Comparison of ENCODE assay signal across 16 cellular contexts in genomic region chr15:75063338-75063737, GRCh38. TPM values are rescaled to one million over a fixed set of nuclear protein-coding genes. Genes with fewer than 3 reads are reported as not detected.
A peak's percentile ranks its signal among the peaks of the same experiment; 100 is the strongest.
DNase-seq lines count a peak whose midpoint lies in the region; ATAC-seq and TF ChIP-seq lines count a peak whose summit lies in the region.
"Had no signal": no experiment of that assay in that cellular context is flagged by ENCODE, and none has a peak within 500 bp of the region (broad histone marks: within the 10 kb centered on the region; RNA-seq: fewer than 3 reads in every experiment).

No MANE protein-coding gene starts in this region.

- peaks cover 13% of the 10 kb centered on the region for H3K36me3 Mint-ChIP-seq in progenitor cell of endocrine pancreas (ENCODE audit: insufficient read depth)

- H3K27ac Mint-ChIP-seq in progenitor cell of endocrine pancreas, result peak overlapping the region; percentile 69
- H3K27ac Mint-ChIP-seq: activated naive CD8-positive, alpha-beta T cell treated with anti-CD3 and anti-CD28 coated beads, Interleukin-2, amount 10 ng/mL, durations not matched to agents 7 days and 5 days; memory B cell had no signal

- H3K4me3 Mint-ChIP-seq in progenitor cell of endocrine pancreas (ENCODE audit: low read depth), result no peak overlapping the region
- H3K4me3 Mint-ChIP-seq: activated naive CD8-positive, alpha-beta T cell treated with anti-CD3 and anti-CD28 coated beads, Interleukin-2, amount 10 ng/mL, durations not matched to agents 7 days and 5 days; activated T-cell treated with anti-CD3 and anti-CD28 coated beads, Interleukin-2, amount 50 U/mL, for 4 hours; memory B cell; neural crest cell had no signal

- no peak for TF ChIP-seq CTCF in progenitor cell of endocrine pancreas (IDR thresholded peaks at IDR 0.05; ENCODE audit: unreplicated experiment)

- peaks cover 12% of the 10 kb centered on the region for H3K4me1 Mint-ChIP-seq in progenitor cell of endocrine pancreas (ENCODE audit: low read depth)

- H3K9me3 Mint-ChIP-seq in progenitor cell of endocrine pancreas (ENCODE audit: low read depth), result peaks cover 16% of the 10 kb centered on the region
- H3K9me3 Mint-ChIP-seq: activated T-cell treated with anti-CD3 and anti-CD28 coated beads, Interleukin-2, amount 50 U/mL, for 4 hours had no signal

- no peaks in the 10 kb centered on the region for H3K27me3 Mint-ChIP-seq in progenitor cell of endocrine pancreas
- H3K27me3 Mint-ChIP-seq: memory B cell had no signal

- DNase-seq in GM04504 (ENCODE audit: low read depth) (peak; percentile 15), OCI-M1 (lab: John Stamatoyannopoulos, UW) (peak; percentile 26), fibroblast of gingiva (ENCODE audit: low read depth) (peak; percentile 19), progenitor cell of endocrine pancreas (ENCODE audit: low spot score, unreplicated experiment) (no peak), RKO (ENCODE audit: low spot score) (no peak)
- DNase-seq: activated T-cell treated with anti-CD3 and anti-CD28 coated beads, Interleukin-2, amount 50 U/mL, for 4 hours; DMS 273 treated with DMSO at 0.1 percent for 48 hours; MV-4-11; NCI-H2081 treated with DMSO at 0.1 percent for 48 hours; right lobe of liver had no signal

- ATAC-seq in GM19452 (IDR thresholded peaks at IDR 0.05; ENCODE audit: unreplicated experiment) (no peak), HG03439 (IDR thresholded peaks at IDR 0.05; ENCODE audit: unreplicated experiment) (no peak)
- ATAC-seq: activated T-cell treated with anti-CD3 and anti-CD28 coated beads, Interleukin-2, amount 50 U/mL, for 4 hours; Panc1; right lobe of liver had no signal

RNA-seq across cellular contexts. Expression of gene PPCDC, which starts 39.9 kb away (rescaled TPM):
- total RNA-seq in progenitor cell of endocrine pancreas, result 16.5 and 18.0 TPM in 2 replicates

Comparison
In these comparisons a context has a peak if more than half of its experiments do, and no peak if none do; other contexts are left out.
1. DNase-seq: peak in GM04504 (single experiment), OCI-M1 (single experiment) and fibroblast of gingiva (single experiment); none in progenitor cell of endocrine pancreas (single experiment) and RKO (single experiment).